12 cellular contexts compared by ENCODE assay signal in the genomic region with DNA sequence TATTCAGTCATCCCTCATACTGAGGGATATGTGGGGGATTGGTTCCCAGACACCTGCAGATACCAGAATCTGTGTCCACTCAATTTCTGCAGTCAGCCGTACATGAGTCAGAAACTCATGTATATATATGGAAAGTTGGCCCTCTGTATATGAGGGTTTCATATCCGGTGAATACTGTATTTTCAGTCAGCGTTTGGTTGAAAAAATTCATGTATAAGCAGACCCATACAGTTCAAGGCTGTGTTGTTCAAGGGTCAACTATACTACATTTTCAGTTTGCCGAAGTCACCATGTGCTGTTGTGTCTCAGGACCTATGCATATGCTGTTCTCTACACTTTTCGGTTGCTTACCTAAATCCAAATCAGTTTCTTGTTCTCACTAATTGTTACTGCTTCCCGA. TPM values are rescaled to one million over a fixed set of nuclear protein-coding genes. Genes with fewer than 3 reads are reported as not detected.
"Had no signal": no experiment of that assay in that cellular context is flagged by ENCODE, and none has a peak within 500 bp of the region (broad histone marks: within the 10 kb centered on the region; RNA-seq: fewer than 3 reads in every experiment).

No MANE protein-coding gene starts in this region.

- H3K9ac ChIP-seq: GM23248, KMS-11 had no signal

- H3K9me3 Mint-ChIP-seq: HFFc6 had no signal

- ATAC-seq: HCT116 had no signal

- H3K4me3 ChIP-seq: GM23248, HAP-1 had no signal

- H3K36me3 ChIP-seq: HAP-1 had no signal

- H3K4me2 ChIP-seq: KMS-11 had no signal

- H3K27ac ChIP-seq: GM23248, HL-60, KMS-11 had no signal

- H3K27ac Mint-ChIP-seq: HFFc6 had no signal

- FAIRE-seq: HTR-8/SVneo had no signal

- H2AFZ ChIP-seq: GM23248 had no signal

- H3K4me1 ChIP-seq: HAP-1 had no signal

- H3K4me3 Mint-ChIP-seq: HFFc6 had no signal

- DNase-seq: GM23248, GOT3, H7, HFFc6, IMR-90, KBM-7 had no signal

- H3K9me3 ChIP-seq: HAP-1 had no signal

RNA-seq across cellular contexts. Expression of a gene that starts 10.5 kb away (rescaled TPM):
- total RNA-seq: GM23248, H4, IMR-90 had no signal
- polyA plus RNA-seq: GM23248, IMR-90 had no signal
